Comparison of ENCODE assay signal across 8 cellular contexts in the genomic region with DNA sequence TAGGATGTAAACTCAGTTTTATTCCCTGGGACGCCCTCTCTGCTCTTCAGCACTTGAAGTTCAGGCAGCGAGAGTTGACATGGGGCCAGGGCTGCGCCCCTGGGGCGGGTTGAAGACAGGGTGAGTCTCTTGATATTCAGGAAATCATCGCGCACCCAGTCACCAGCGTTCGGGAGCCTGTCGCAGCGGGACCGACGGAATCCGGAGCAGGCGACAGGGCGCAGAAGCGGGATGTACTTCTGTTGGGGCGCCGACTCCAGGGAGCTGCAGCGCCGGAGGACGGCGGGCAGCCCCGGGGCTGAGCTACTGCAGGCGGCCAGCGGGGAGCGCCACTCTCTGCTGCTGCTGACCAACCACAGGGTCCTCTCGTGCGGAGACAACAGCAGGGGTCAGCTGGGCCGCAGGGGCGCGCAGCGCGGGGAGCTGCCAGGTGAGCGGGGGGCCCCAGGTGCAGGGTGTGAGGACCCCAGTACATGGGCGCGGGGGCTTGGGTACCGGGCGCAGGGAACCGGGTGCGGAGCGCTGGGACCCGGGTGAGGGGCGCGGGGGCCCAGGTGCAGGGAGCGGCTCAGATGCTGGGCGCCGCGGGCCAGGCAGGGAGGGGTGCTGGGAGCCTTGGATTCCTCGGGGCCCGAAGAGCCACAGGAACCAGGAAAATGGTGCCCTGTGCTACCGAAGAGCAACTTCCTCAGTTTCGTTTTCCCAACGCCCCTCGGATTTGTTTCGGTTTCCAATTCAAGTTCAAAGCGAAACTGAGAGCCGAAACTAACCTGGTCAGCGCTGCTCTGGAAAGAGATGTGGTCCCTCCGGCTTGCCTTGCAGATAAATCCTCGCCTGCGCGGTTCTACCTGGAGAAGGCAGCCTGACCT.
DNase-seq lines count a peak whose midpoint lies in the region; ATAC-seq and TF ChIP-seq lines count a peak whose summit lies in the region.

TSS of gene HERC6 (plus strand) at position 162 of the 869 bp plus-strand sequence. CDS start at position 232, 70 bp downstream.

- in situ Hi-C loops in GM13977 (cut with MboI; ENCODE audit: low pct_unique_long_range_greater_than_20kb, low sequenced_read_pairs, unreplicated experiment) = loop anchor here (10.0 kb wide), 1 partner anchor 136 kb away; no protein-coding TSS in a partner anchor

- peak; percentile 82 for ATAC-seq in HG02798 (IDR thresholded peaks at IDR 0.05; ENCODE audit: poor library complexity, unreplicated experiment)

- DNase-seq in GM13977 (ENCODE audit: low spot score) (peak; percentile 82), NCI-H1417 (lab: John Stamatoyannopoulos, UW) (peak; percentile 79 to 93 (median 83)), T-helper 22 cell (ENCODE audit: low read depth) (peak; percentile 56), astrocyte of the hippocampus (ENCODE audit: low read depth, low spot score) (peak; percentile 88), hypothalamus (lab: John Stamatoyannopoulos, UW) (peak in 50 of 51 donors; percentile 3 to 82 (median 57)), retina (peak; percentile 88), NCI-H446 (lab: John Stamatoyannopoulos, UW) (no peak)

- peak; percentile 89 for TF ChIP-seq CTCF in GM13977 (IDR thresholded peaks at IDR 0.05; ENCODE audit: extremely low read depth, insufficient read depth, missing control alignments)

Comparison
In these comparisons a context has a peak if more than half of its experiments do, and no peak if none do; other contexts are left out.
1. DNase-seq: peak in GM13977 (single experiment), NCI-H1417 (3 of 3), T-helper 22 cell (single experiment), astrocyte of the hippocampus (single experiment), hypothalamus (50 of 51) and retina (single experiment); none in NCI-H446 (0 of 2).